8 cellular contexts compared by ENCODE assay signal in the genomic region with DNA sequence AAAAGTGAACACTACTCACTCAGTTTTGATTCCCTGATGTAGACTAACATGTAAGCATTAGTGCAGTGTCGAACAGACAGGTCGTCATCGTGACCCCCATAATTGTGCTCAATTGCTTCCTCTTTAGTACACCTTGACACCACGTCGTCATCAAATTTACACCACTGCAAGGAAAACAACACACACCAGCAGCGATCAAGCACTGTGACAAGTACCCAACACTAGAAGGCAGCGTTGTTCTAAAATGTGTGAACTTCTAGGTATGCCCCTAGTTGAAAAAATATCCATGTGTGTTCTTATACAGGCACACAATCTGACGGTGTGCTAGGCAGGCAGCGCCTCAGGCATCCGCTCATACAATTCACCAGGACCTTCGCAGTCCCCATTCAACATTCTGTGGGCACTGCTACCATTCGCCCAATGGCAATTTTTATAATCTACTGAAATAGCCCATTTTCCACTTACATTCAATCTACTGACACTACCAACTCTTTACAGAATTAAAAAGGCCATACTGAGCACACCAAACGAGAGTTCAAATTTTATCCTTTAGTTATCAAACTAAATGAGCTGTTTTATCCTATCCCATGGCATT. TPM values are rescaled to one million over a fixed set of nuclear protein-coding genes. Genes with fewer than 3 reads are reported as not detected.
DNase-seq lines count a peak whose midpoint lies in the region; ATAC-seq and TF ChIP-seq lines count a peak whose summit lies in the region.

No MANE protein-coding gene starts in this region.

- H3K27me3 Mint-ChIP-seq in CD14-positive monocyte (ENCODE audit: low read depth in 3 of 3), result no peaks in the 10 kb centered on the region

- TF ChIP-seq CTCF in CD14-positive monocyte (IDR thresholded peaks at IDR 0.05), result peak; percentile 28
- TF ChIP-seq CTCF in fibroblast of the aortic adventitia (IDR thresholded peaks at IDR 0.05; ENCODE audit: insufficient read depth, low read length), result peak; percentile 64

- no peak for ATAC-seq in GM21447 (IDR thresholded peaks at IDR 0.05; ENCODE audit: unreplicated experiment)

- H3K4me1 Mint-ChIP-seq in CD14-positive monocyte, result peaks cover 23% of the 10 kb centered on the region

- H3K36me3 Mint-ChIP-seq in CD14-positive monocyte, result peaks cover 87 to 95% of the 10 kb centered on the region in 2 donors

- no peak overlapping the region for H3K4me3 ChIP-seq in fibroblast of the aortic adventitia (ENCODE audit: low read depth, low read length)

- intact Hi-C loops in CD14-positive monocyte (cut with micrococcal nuclease), result loop anchor here (10.0 kb wide), 2 partner anchors 50 to 230 kb away; no protein-coding TSS in a partner anchor

- H3K27ac Mint-ChIP-seq in CD14-positive monocyte, result peak overlapping the region in 1 of 7 donors; percentile 21

- no peak overlapping the region for H3K4me3 Mint-ChIP-seq in CD14-positive monocyte

- H3K9me3 Mint-ChIP-seq in CD14-positive monocyte, result no peaks in the 10 kb centered on the region

- DNase-seq in CD14-positive monocyte (ENCODE audit: low spot score) (no peak), H4 (ENCODE audit: low spot score) (peak; percentile 32), OCI-M1 (lab: John Stamatoyannopoulos, UW) (peak; percentile 47), fibroblast of the aortic adventitia (ENCODE audit: low read depth) (peak; percentile 54), SKM-1 (lab: John Stamatoyannopoulos, UW; ENCODE audit: unreplicated experiment) (no peak), GDM1 (lab: John Stamatoyannopoulos, UW) (no peak), midbrain (lab: John Stamatoyannopoulos, UW) (no peak)

RNA-seq across cellular contexts. Expression of gene LITAFD, which starts 23.1 kb away (rescaled TPM):
- not detected for polyA plus RNA-seq in CD14-positive monocyte
- not detected in 2 replicates for total RNA-seq in H4 (2014; rRNA removed; shearing (Covaris generic))
- not detected in 2 replicates for total RNA-seq in fibroblast of the aortic adventitia (ENCODE audit: low replicate concordance)

RNA-seq across cellular contexts. Expression of gene CARHSP1, which starts 36.5 kb away (rescaled TPM):
- 10 to 100 TPM; 52.0 to 60.3 TPM for polyA plus RNA-seq in CD14-positive monocyte
- total RNA-seq in H4 (2014; rRNA removed; shearing (Covaris generic)), result 118 and 119 TPM in 2 replicates
- 66.5 and 68.3 TPM in 2 replicates for total RNA-seq in fibroblast of the aortic adventitia (ENCODE audit: low replicate concordance)

RNA-seq across cellular contexts. Expression of gene USP7, which starts 58.4 kb away (rescaled TPM):
- polyA plus RNA-seq in CD14-positive monocyte, result 1 to 10 TPM; 2.4 to 4.1 TPM
- 14.4 and 33.8 TPM in 2 replicates for total RNA-seq in H4 (2014; rRNA removed; shearing (Covaris generic))
- total RNA-seq in fibroblast of the aortic adventitia (ENCODE audit: low replicate concordance), result 55.3 and 141 TPM in 2 replicates

Comparison
In these comparisons a context has a peak if more than half of its experiments do, and no peak if none do; other contexts are left out.
1. DNase-seq: peak in H4 (single experiment), OCI-M1 (single experiment) and fibroblast of the aortic adventitia (single experiment); none in CD14-positive monocyte (single experiment), SKM-1 (single experiment), GDM1 (single experiment) and midbrain (single experiment).